1 cellular context compared by ENCODE assay signal in the genomic region with DNA sequence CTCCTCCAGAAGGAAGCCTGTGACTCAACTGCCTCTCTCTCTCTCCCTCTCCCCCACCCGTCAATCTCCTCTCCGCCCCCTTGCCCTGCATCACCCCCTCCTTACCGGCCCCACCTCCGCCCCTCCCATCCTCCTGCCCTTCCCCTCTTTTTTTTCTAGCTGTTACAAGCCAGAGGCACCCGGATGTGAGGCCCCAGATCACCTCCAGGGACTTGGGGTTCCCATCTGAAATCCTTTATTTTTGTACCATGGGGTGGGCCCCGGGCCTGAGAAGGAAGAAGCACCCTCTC.
TF ChIP-seq lines count a peak whose summit lies in the region.

No MANE protein-coding gene starts in this region.

TF ChIP-seq in GM23338, 12 proteins besides CTCF, POLR2A, EP300 and RAD21 (continued from another document):
- TF ChIP-seq, protein P1, sequence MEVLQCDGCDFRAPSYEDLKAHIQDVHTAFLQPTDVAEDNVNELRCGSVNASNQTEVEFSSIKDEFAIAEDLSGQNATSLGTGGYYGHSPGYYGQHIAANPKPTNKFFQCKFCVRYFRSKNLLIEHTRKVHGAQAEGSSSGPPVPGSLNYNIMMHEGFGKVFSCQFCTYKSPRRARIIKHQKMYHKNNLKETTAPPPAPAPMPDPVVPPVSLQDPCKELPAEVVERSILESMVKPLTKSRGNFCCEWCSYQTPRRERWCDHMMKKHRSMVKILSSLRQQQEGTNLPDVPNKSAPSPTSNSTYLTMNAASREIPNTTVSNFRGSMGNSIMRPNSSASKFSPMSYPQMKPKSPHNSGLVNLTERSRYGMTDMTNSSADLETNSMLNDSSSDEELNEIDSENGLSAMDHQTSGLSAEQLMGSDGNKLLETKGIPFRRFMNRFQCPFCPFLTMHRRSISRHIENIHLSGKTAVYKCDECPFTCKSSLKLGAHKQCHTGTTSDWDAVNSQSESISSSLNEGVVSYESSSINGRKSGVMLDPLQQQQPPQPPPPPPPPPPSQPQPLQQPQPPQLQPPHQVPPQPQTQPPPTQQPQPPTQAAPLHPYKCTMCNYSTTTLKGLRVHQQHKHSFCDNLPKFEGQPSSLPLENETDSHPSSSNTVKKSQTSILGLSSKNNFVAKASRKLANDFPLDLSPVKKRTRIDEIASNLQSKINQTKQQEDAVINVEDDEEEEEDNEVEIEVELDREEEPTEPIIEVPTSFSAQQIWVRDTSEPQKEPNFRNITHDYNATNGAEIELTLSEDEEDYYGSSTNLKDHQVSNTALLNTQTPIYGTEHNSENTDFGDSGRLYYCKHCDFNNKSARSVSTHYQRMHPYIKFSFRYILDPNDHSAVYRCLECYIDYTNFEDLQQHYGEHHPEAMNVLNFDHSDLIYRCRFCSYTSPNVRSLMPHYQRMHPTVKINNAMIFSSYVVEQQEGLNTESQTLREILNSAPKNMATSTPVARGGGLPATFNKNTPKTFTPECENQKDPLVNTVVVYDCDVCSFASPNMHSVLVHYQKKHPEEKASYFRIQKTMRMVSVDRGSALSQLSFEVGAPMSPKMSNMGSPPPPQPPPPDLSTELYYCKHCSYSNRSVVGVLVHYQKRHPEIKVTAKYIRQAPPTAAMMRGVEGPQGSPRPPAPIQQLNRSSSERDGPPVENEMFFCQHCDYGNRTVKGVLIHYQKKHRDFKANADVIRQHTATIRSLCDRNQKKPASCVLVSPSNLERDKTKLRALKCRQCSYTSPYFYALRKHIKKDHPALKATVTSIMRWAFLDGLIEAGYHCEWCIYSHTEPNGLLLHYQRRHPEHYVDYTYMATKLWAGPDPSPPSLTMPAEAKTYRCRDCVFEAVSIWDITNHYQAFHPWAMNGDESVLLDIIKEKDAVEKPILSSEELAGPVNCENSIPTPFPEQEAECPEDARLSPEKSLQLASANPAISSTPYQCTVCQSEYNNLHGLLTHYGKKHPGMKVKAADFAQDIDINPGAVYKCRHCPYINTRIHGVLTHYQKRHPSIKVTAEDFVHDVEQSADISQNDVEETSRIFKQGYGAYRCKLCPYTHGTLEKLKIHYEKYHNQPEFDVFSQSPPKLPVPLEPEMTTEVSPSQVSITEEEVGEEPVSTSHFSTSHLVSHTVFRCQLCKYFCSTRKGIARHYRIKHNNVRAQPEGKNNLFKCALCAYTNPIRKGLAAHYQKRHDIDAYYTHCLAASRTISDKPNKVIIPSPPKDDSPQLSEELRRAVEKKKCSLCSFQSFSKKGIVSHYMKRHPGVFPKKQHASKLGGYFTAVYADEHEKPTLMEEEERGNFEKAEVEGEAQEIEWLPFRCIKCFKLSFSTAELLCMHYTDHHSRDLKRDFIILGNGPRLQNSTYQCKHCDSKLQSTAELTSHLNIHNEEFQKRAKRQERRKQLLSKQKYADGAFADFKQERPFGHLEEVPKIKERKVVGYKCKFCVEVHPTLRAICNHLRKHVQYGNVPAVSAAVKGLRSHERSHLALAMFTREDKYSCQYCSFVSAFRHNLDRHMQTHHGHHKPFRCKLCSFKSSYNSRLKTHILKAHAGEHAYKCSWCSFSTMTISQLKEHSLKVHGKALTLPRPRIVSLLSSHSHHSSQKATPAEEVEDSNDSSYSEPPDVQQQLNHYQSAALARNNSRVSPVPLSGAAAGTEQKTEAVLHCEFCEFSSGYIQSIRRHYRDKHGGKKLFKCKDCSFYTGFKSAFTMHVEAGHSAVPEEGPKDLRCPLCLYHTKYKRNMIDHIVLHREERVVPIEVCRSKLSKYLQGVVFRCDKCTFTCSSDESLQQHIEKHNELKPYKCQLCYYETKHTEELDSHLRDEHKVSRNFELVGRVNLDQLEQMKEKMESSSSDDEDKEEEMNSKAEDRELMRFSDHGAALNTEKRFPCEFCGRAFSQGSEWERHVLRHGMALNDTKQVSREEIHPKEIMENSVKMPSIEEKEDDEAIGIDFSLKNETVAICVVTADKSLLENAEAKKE (CRISPR knock-in tag; IDR thresholded peaks at IDR 0.05) = no peak
- TF ChIP-seq EZH2 (IDR thresholded peaks at IDR 0.05; ENCODE audit: low read depth, unreplicated experiment) = no peak
- TF ChIP-seq NANOG (IDR thresholded peaks at IDR 0.05; ENCODE audit: borderline replicate concordance) = no peak
- TF ChIP-seq, protein P2, sequence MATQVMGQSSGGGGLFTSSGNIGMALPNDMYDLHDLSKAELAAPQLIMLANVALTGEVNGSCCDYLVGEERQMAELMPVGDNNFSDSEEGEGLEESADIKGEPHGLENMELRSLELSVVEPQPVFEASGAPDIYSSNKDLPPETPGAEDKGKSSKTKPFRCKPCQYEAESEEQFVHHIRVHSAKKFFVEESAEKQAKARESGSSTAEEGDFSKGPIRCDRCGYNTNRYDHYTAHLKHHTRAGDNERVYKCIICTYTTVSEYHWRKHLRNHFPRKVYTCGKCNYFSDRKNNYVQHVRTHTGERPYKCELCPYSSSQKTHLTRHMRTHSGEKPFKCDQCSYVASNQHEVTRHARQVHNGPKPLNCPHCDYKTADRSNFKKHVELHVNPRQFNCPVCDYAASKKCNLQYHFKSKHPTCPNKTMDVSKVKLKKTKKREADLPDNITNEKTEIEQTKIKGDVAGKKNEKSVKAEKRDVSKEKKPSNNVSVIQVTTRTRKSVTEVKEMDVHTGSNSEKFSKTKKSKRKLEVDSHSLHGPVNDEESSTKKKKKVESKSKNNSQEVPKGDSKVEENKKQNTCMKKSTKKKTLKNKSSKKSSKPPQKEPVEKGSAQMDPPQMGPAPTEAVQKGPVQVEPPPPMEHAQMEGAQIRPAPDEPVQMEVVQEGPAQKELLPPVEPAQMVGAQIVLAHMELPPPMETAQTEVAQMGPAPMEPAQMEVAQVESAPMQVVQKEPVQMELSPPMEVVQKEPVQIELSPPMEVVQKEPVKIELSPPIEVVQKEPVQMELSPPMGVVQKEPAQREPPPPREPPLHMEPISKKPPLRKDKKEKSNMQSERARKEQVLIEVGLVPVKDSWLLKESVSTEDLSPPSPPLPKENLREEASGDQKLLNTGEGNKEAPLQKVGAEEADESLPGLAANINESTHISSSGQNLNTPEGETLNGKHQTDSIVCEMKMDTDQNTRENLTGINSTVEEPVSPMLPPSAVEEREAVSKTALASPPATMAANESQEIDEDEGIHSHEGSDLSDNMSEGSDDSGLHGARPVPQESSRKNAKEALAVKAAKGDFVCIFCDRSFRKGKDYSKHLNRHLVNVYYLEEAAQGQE (IDR thresholded peaks at IDR 0.05; ENCODE audit: unreplicated experiment) = no peak
- TF ChIP-seq, protein P3, sequence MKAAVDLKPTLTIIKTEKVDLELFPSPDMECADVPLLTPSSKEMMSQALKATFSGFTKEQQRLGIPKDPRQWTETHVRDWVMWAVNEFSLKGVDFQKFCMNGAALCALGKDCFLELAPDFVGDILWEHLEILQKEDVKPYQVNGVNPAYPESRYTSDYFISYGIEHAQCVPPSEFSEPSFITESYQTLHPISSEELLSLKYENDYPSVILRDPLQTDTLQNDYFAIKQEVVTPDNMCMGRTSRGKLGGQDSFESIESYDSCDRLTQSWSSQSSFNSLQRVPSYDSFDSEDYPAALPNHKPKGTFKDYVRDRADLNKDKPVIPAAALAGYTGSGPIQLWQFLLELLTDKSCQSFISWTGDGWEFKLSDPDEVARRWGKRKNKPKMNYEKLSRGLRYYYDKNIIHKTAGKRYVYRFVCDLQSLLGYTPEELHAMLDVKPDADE (IDR thresholded peaks at IDR 0.05) = no peak
- TF ChIP-seq ZNF114 (CRISPR knock-in tag; IDR thresholded peaks at IDR 0.05) = no peak
- no peak for TF ChIP-seq EZH2phosphoT487 (IDR thresholded peaks at IDR 0.05; ENCODE audit: unreplicated experiment)
- TF ChIP-seq JUNB (IDR thresholded peaks at IDR 0.05; ENCODE audit: unreplicated experiment) = no peak
